Comparison of ENCODE assay signal across 20 cellular contexts in the genomic region with DNA sequence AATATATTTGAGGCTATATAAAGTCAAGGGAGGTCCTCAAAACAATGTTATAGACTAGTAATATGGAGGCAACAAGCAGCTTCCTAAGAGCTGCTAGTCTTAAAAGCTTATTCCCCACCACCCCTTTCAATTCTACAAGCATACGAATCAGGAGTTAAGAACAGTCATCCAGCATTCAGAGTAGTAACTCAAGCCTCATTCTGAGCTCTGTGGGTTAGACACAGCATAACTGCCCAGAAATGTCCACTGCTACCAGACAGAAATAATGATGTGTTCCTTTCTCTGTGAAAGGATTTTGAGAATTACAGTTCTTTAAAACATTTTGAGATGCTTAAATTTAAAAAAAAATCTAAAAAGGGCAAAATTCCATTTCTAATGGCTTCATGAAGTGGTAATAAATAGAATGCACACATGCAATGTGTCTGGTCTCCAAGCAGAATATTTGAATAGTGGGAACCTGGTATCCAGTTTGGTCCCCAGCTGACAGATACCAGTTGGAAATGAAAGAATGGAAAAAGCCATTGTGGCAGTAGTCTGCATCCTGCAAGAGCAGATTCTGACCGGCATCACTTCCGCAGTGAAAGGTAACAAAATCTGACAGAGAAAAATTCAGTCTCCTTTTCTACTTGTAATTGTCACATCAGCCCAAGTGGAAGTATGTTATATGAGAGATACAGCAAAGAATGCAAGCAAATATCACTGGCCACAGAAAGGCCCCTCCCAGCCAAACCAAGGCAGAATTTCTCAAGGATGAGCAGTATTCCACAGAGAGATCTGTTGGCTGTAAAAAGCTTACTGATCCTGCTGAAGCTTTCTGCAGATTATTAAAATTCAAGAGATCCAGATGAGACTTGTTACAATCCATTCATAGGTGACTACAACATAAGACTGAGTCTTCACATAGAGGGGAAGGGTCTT.
DNase-seq lines count a peak whose midpoint lies in the region.
"Had no signal": no experiment of that assay in that cellular context is flagged by ENCODE, and none has a peak within 500 bp of the region (broad histone marks: within the 10 kb centered on the region; RNA-seq: fewer than 3 reads in every experiment).

No MANE protein-coding gene starts in this region.

- H3K36me3 ChIP-seq in ACC112 (ENCODE audit: insufficient read depth, low read length), result no peaks in the 10 kb centered on the region
- H3K36me3 ChIP-seq: thyroid gland had no signal

- no peak overlapping the region for H2AFZ ChIP-seq in ACC112 (ENCODE audit: low read length, unreplicated experiment)
- H2AFZ ChIP-seq: parathyroid adenoma had no signal

- H3K27ac ChIP-seq in ACC112 (ENCODE audit: low read depth, low read length), result peak overlapping the region; percentile 37; the same call in 1 of the 2 replicates
- H3K27ac ChIP-seq: 22Rv1, C4-2B, parathyroid adenoma had no signal

- DNase-seq in M059J (ENCODE audit: low read depth), result peak; percentile 51
- DNase-seq in dermis microvascular lymphatic vessel endothelial cell (ENCODE audit: low read depth in 2 of 2), result peak; percentile 27 to 75
- DNase-seq in myocyte (ENCODE audit: low read depth), result peak; percentile 53
- DNase-seq in activated CD4-positive, alpha-beta T cell treated with anti-CD3 and anti-CD28 coated beads, Interleukin-2, amount 50 U/mL, for 48 hours, result no peak
- DNase-seq in germinal center (ENCODE audit: low spot score), result no peak
- no peak for DNase-seq in DMS153 (lab: John Stamatoyannopoulos, UW)
- no peak for DNase-seq in activated CD8-positive, alpha-beta memory T cell treated with anti-CD3 and anti-CD28 coated beads, Interleukin-2, amount 50 U/mL, for 4 hours
- DNase-seq: activated CD4-positive, alpha-beta T cell treated with anti-CD3 and anti-CD28 coated beads, Interleukin-2, amount 50 U/mL, for 4 hours; activated naive CD4-positive, alpha-beta T cell treated with anti-CD3 and anti-CD28 coated beads, Interleukin-2, amount 50 U/mL, for 16 hours; activated T-cell treated with anti-CD3 and anti-CD28 coated beads, Interleukin-2, amount 50 U/mL, for 24 hours; effector CD8-positive, alpha-beta T cell; left ventricle myocardium superior; NCI-H1436 treated with DMSO at 0.1 percent for 48 hours; NCI-H345; thyroid gland had no signal

- H3K4me1 ChIP-seq in ACC112 (ENCODE audit: control insufficient read depth, insufficient read depth, low read length, unreplicated experiment), result peaks cover 19% of the 10 kb centered on the region
- H3K4me1 ChIP-seq: parathyroid adenoma had no signal

- H3K79me2 ChIP-seq in ACC112 (ENCODE audit: control insufficient read depth, insufficient read depth, low read length, unreplicated experiment), result no peaks in the 10 kb centered on the region
- H3K79me2 ChIP-seq: parathyroid adenoma had no signal

- peak overlapping the region; percentile 21; the same call in 1 of the 2 replicates for H3K4me3 ChIP-seq in ACC112 (ENCODE audit: low read depth, low read length)
- H3K4me3 ChIP-seq: skin epidermis, thyroid gland had no signal

- H3K27me3 ChIP-seq in ACC112 (ENCODE audit: insufficient read depth, low read length), result no peaks in the 10 kb centered on the region
- H3K27me3 ChIP-seq: thyroid gland had no signal

Comparison
In these comparisons a context has a peak if more than half of its experiments do, and no peak if none do; other contexts are left out.
1. DNase-seq: peak in M059J (single experiment), dermis microvascular lymphatic vessel endothelial cell (2 of 2) and myocyte (single experiment); none in activated CD4-positive, alpha-beta T cell treated with anti-CD3 and anti-CD28 coated beads, Interleukin-2, amount 50 U/mL, for 48 hours (0 of 2), germinal center (single experiment), DMS153 (single experiment) and activated CD8-positive, alpha-beta memory T cell treated with anti-CD3 and anti-CD28 coated beads, Interleukin-2, amount 50 U/mL, for 4 hours (single experiment).